Comparison of ENCODE assay signal across 27 cellular contexts in genomic region chr5:9831823-9832222, GRCh38.
"Had no signal": no experiment of that assay in that cellular context is flagged by ENCODE, and none has a peak within 500 bp of the region (broad histone marks: within the 10 kb centered on the region; RNA-seq: fewer than 3 reads in every experiment).

No MANE protein-coding gene starts in this region.

- H3K36me3 ChIP-seq: cardiac muscle cell, gastrocnemius medialis, left ventricle myocardium inferior, spleen, transverse colon, WERI-Rb-1 had no signal

- FAIRE-seq: endothelial cell of umbilical vein had no signal

- H3K9me3 ChIP-seq: body of pancreas, gastrocnemius medialis, left ventricle myocardium inferior, mucosa of descending colon, spleen, transverse colon had no signal

- ATAC-seq: body of pancreas, esophagus mucosa, gastrocnemius medialis, mucosa of descending colon, right cardiac atrium had no signal

- H3K4me3 ChIP-seq: body of pancreas, cardiac muscle cell, coronary artery, dorsolateral prefrontal cortex, gastrocnemius medialis, left ventricle myocardium inferior, lung, mucosa of descending colon, spleen, transverse colon had no signal

- H3K27me3 Mint-ChIP-seq: activated CD4-positive, alpha-beta memory T cell treated with anti-CD3 and anti-CD28 coated beads, Interleukin-2, amount 10 ng/mL, durations not matched to agents 7 days and 5 days; activated CD4-positive, alpha-beta T cell treated with anti-CD3 and anti-CD28 coated beads, Interleukin-2, amount 10 ng/mL, durations not matched to agents 7 days and 5 days; activated naive CD4-positive, alpha-beta T cell treated with anti-CD3 and anti-CD28 coated beads, Interleukin-2, amount 50 U/mL, for 24 hours had no signal

- H3K4me1 Mint-ChIP-seq: activated CD4-positive, alpha-beta memory T cell treated with anti-CD3 and anti-CD28 coated beads, Interleukin-2, amount 10 ng/mL, durations not matched to agents 7 days and 5 days; activated CD4-positive, alpha-beta T cell treated with anti-CD3 and anti-CD28 coated beads, Interleukin-2, amount 10 ng/mL, durations not matched to agents 7 days and 5 days; activated naive CD4-positive, alpha-beta T cell treated with anti-CD3 and anti-CD28 coated beads, Interleukin-2, amount 50 U/mL, for 24 hours had no signal

- H3K4me1 ChIP-seq: body of pancreas, gastrocnemius medialis, left ventricle myocardium inferior, spleen had no signal

- DNase-seq: activated CD4-positive, alpha-beta memory T cell treated with anti-CD3 and anti-CD28 coated beads, Interleukin-2, amount 10 ng/mL, durations not matched to agents 7 days and 5 days; activated CD4-positive, alpha-beta T cell treated with anti-CD3 and anti-CD28 coated beads, Interleukin-2, amount 10 ng/mL, durations not matched to agents 7 days and 5 days; activated CD4-positive, CD25-positive, alpha-beta regulatory T cell treated with anti-CD3 and anti-CD28 coated beads, Interleukin-2, amount 50 U/mL, for 72 hours; activated T-cell treated with anti-CD3 and anti-CD28 coated beads, Interleukin-2, amount 50 U/mL, for 48 hours; aorta; body of pancreas; dorsolateral prefrontal cortex; effector memory CD4-positive, alpha-beta T cell; gastrocnemius medialis; glutamatergic neuron; islet precursor cell; left ventricle myocardium inferior; mucosa of descending colon; posterior cingulate gyrus; right cardiac atrium; spleen; stimulated activated naive CD4-positive, alpha-beta T cell; transverse colon; WERI-Rb-1 had no signal

- H3K27ac ChIP-seq: body of pancreas, cardiac muscle cell, coronary artery, dorsolateral prefrontal cortex, gastrocnemius medialis, left ventricle myocardium inferior, spleen, transverse colon, WERI-Rb-1 had no signal

- H3K27me3 ChIP-seq: body of pancreas, cardiac muscle cell, gastrocnemius medialis, spleen had no signal

- H3K9me3 Mint-ChIP-seq: activated CD4-positive, alpha-beta T cell treated with anti-CD3 and anti-CD28 coated beads, Interleukin-2, amount 10 ng/mL, durations not matched to agents 7 days and 5 days; activated naive CD4-positive, alpha-beta T cell treated with anti-CD3 and anti-CD28 coated beads, Interleukin-2, amount 50 U/mL, for 24 hours; nephron had no signal

- H3K36me3 Mint-ChIP-seq: activated naive CD4-positive, alpha-beta T cell treated with anti-CD3 and anti-CD28 coated beads, Interleukin-2, amount 50 U/mL, for 24 hours had no signal

- H3K27ac Mint-ChIP-seq: activated CD4-positive, alpha-beta memory T cell treated with anti-CD3 and anti-CD28 coated beads, Interleukin-2, amount 10 ng/mL, durations not matched to agents 7 days and 5 days; activated CD4-positive, alpha-beta T cell treated with anti-CD3 and anti-CD28 coated beads, Interleukin-2, amount 10 ng/mL, durations not matched to agents 7 days and 5 days; activated naive CD4-positive, alpha-beta T cell treated with anti-CD3 and anti-CD28 coated beads, Interleukin-2, amount 50 U/mL, for 24 hours; activated T-helper 2 cell treated with anti-CD3 and anti-CD28 coated beads, Interferon-gamma antibody, Interleukin-2, Interleukin-4, amounts not matched to agents 10 μg/mL and 5 μg/mL and 100 μg/mL, durations not matched to agents 14 hours and 24 hours and 36 hours; nephron had no signal

- H3K4me3 Mint-ChIP-seq: activated CD4-positive, alpha-beta memory T cell treated with anti-CD3 and anti-CD28 coated beads, Interleukin-2, amount 10 ng/mL, durations not matched to agents 7 days and 5 days; activated CD4-positive, alpha-beta T cell treated with anti-CD3 and anti-CD28 coated beads, Interleukin-2, amount 10 ng/mL, durations not matched to agents 7 days and 5 days; activated naive CD4-positive, alpha-beta T cell treated with anti-CD3 and anti-CD28 coated beads, Interleukin-2, amount 50 U/mL, for 24 hours; nephron had no signal
